ENCODE assay signal across 12 cellular contexts in genomic region chr9:684950-685340, GRCh38.
A peak's percentile ranks its signal among the peaks of the same experiment; 100 is the strongest.
DNase-seq lines count a peak whose midpoint lies in the region; ATAC-seq and TF ChIP-seq lines count a peak whose summit lies in the region.
"Had no signal": no experiment of that assay in that cellular context is flagged by ENCODE, and none has a peak within 500 bp of the region (broad histone marks: within the 10 kb centered on the region; RNA-seq: fewer than 3 reads in every experiment).

No MANE protein-coding gene starts in this region.

- no peaks in the 10 kb centered on the region for H3K9me3 Mint-ChIP-seq in CD4-positive, alpha-beta T cell
- H3K9me3 Mint-ChIP-seq: activated naive CD4-positive, alpha-beta T cell treated with anti-CD3 and anti-CD28 coated beads, Interleukin-2, amount 50 U/mL, for 24 hours had no signal

- H3K9ac ChIP-seq in colonic mucosa (ENCODE audit: low read depth in 2 of 2, low read length in 2 of 2) (no peak overlapping the region), mucosa of stomach (ENCODE audit: low read length) (peak overlapping the region; percentile 41)

- no peak overlapping the region for H3K27ac Mint-ChIP-seq in CD4-positive, alpha-beta T cell
- H3K27ac Mint-ChIP-seq: activated naive CD4-positive, alpha-beta T cell treated with anti-CD3 and anti-CD28 coated beads, Interleukin-2, amount 50 U/mL, for 24 hours had no signal

- peak in 3 of 8 donors; percentile 32 to 57 (median 43) for ATAC-seq in heart right ventricle
- ATAC-seq in Right ventricle myocardium inferior, result no peak
- no peak for ATAC-seq in CD4-positive, alpha-beta T cell (ENCODE audit: poor library complexity)
- no peak for ATAC-seq in HG02973 (IDR thresholded peaks at IDR 0.05; ENCODE audit: unreplicated experiment)
- no peak for ATAC-seq in GM19351 (IDR thresholded peaks at IDR 0.05; ENCODE audit: unreplicated experiment)

- H3K27me3 Mint-ChIP-seq in CD4-positive, alpha-beta T cell, result no peaks in the 10 kb centered on the region
- H3K27me3 Mint-ChIP-seq: activated naive CD4-positive, alpha-beta T cell treated with anti-CD3 and anti-CD28 coated beads, Interleukin-2, amount 50 U/mL, for 24 hours had no signal

- no peak overlapping the region for H3K4me3 Mint-ChIP-seq in CD4-positive, alpha-beta T cell
- H3K4me3 Mint-ChIP-seq: activated naive CD4-positive, alpha-beta T cell treated with anti-CD3 and anti-CD28 coated beads, Interleukin-2, amount 50 U/mL, for 24 hours had no signal

- WGBS in heart right ventricle, 2 donors, result 42 to 47% methylated on average over 4 of the region's 4 CpGs

- DNase-seq in heart right ventricle (no peak), Right ventricle myocardium inferior (ENCODE audit: missing footprints) (no peak), colonic mucosa (no peak), ureter (ENCODE audit: low spot score) (no peak)
- DNase-seq in CD4-positive, alpha-beta T cell, result no peak
- DNase-seq: BE2C; NCI-H1092 treated with DMSO at 0.1 percent for 48 hours; stimulated activated CD4-positive, alpha-beta T cell treated with anti-CD3 and anti-CD28 coated beads, Interleukin-1b, Interleukin-23, amount 100 ng/mL, for 48 hours had no signal

- no peaks in the 10 kb centered on the region for H3K4me1 Mint-ChIP-seq in CD4-positive, alpha-beta T cell (ENCODE audit: low read depth)
- H3K4me1 Mint-ChIP-seq: activated naive CD4-positive, alpha-beta T cell treated with anti-CD3 and anti-CD28 coated beads, Interleukin-2, amount 50 U/mL, for 24 hours had no signal

- peak overlapping the region in 8 of 10 donors; percentile 5 to 72 (median 54) for H3K27ac ChIP-seq in heart right ventricle
- H3K27ac ChIP-seq in colonic mucosa, result peak overlapping the region; percentile 34
- no peak overlapping the region for H3K27ac ChIP-seq in CD4-positive, alpha-beta T cell (ENCODE audit: low read depth, low read length)

- POLR2A ChIA-PET in CD4-positive, alpha-beta T cell (lab: Charles Lee), result no interaction called here

- H3K4me3 ChIP-seq in heart right ventricle, result no peak overlapping the region
- H3K4me3 ChIP-seq in colonic mucosa, result no peak overlapping the region
- no peak overlapping the region for H3K4me3 ChIP-seq in mucosa of stomach (ENCODE audit: low read length)

- H3K4me1 ChIP-seq in heart right ventricle (peaks cover 3 to 58% (median 47%) of the 10 kb centered on the region in 9 donors), colonic mucosa (no peaks in the 10 kb centered on the region), mucosa of stomach (ENCODE audit: control insufficient read depth, insufficient read depth, low read length) (peaks cover 51% of the 10 kb centered on the region)
- H3K4me1 ChIP-seq: BE2C had no signal

- H3K9me3 ChIP-seq in heart right ventricle (no peaks in the 10 kb centered on the region), colonic mucosa (no peaks in the 10 kb centered on the region), mucosa of stomach (ENCODE audit: control insufficient read depth, low read length) (no peaks in the 10 kb centered on the region)
- H3K9me3 ChIP-seq in CD4-positive, alpha-beta T cell (ENCODE audit: control insufficient read depth, low read length), result no peaks in the 10 kb centered on the region
- H3K9me3 ChIP-seq: BE2C had no signal

- intact Hi-C loops in heart right ventricle (cut with DNase I), result no loop called here
- intact Hi-C loops in Right ventricle myocardium inferior (cut with DNase I), result no loop called here
- intact Hi-C loops in colonic mucosa (cut with DNase I), result no loop called here
- intact Hi-C loops in CD4-positive, alpha-beta T cell (cut with DNase I, micrococcal nuclease), result no loop called here

- H3K36me3 Mint-ChIP-seq in CD4-positive, alpha-beta T cell (ENCODE audit: low read depth), result no peaks in the 10 kb centered on the region

- CTCF ChIA-PET in CD4-positive, alpha-beta T cell (lab: Charles Lee), result no interaction called here

- H3K27me3 ChIP-seq in heart right ventricle, result no peaks in the 10 kb centered on the region
- H3K27me3 ChIP-seq in colonic mucosa, result no peaks in the 10 kb centered on the region
- no peaks in the 10 kb centered on the region for H3K27me3 ChIP-seq in mucosa of stomach (ENCODE audit: control insufficient read depth, insufficient read depth, low read length)
- H3K27me3 ChIP-seq in CD4-positive, alpha-beta T cell (ENCODE audit: control insufficient read depth, insufficient read depth, low read length), result no peaks in the 10 kb centered on the region
- H3K27me3 ChIP-seq: BE2C had no signal

- no peak for TF ChIP-seq CTCF in heart right ventricle (IDR thresholded peaks at IDR 0.05)
- TF ChIP-seq CTCF in colonic mucosa (IDR thresholded peaks at IDR 0.05), result no peak
- no peak for TF ChIP-seq CTCF in CD4-positive, alpha-beta T cell (IDR thresholded peaks at IDR 0.05)

- H3K36me3 ChIP-seq in heart right ventricle (peaks cover 0 to 11% (median 0%) of the 10 kb centered on the region in 9 donors), colonic mucosa (no peaks in the 10 kb centered on the region), mucosa of stomach (ENCODE audit: control insufficient read depth, insufficient read depth, low read length) (no peaks in the 10 kb centered on the region)
- H3K36me3 ChIP-seq: BE2C had no signal
